ENCODE assay signal across 8 cellular contexts in the genomic region with DNA sequence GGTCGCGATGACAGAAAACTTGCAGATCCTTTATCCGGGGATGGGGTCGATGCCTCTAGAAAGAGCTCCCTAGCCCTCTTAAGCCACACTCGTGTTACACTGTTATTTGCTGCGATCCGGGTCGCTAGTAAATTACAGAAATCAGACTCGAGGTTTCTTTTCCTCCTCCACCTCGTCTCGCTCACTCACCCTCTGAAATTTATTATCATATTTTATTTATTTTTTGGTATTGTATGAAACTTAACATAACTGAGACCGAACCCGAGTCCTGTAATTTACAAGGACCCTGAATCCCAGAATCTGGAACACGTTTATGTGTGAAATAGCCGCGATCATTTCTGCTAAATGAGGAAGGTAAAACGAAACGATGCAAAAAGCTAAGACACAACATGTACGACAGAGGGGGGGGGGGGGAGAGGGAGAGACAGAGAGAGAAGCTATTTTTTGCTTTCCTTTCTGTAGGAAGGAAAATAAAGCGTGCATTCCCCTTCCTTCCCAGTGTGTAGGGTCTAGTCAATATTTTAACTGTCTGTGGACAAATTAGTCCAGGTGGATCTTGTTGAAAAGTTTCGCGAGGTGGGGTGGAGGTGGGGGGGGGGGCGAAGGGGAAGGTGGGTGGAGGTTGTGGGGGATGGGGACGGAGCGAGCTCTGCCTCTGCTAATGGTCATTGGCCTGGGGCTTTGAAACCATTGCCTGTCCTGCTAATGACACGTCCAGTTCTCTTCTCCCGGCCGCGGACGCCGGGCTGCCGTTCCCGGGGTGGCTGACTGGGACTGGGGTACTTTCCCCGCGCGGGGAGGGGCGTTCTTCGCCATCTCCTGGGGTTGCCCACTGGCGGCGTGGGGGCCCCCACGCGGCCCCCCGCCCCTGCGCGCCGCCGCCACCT. TPM values are rescaled to one million over a fixed set of nuclear protein-coding genes. Genes with fewer than 3 reads are reported as not detected.
DNase-seq lines count a peak whose midpoint lies in the region; ATAC-seq lines count a peak whose summit lies in the region.

No MANE protein-coding gene starts in this region.

- no peaks in the 10 kb centered on the region for H3K27me3 ChIP-seq in CD4-positive, CD25-positive, alpha-beta regulatory T cell (ENCODE audit: control insufficient read depth, insufficient read depth, low read length)
- no peaks in the 10 kb centered on the region for H3K27me3 ChIP-seq in right cardiac atrium (ENCODE audit: control insufficient read depth, insufficient read depth)

- H3K4me1 Mint-ChIP-seq in CD4-positive, CD25-positive, alpha-beta regulatory T cell, result peaks cover 10 to 46% (median 31%) of the 10 kb centered on the region in 4 donors

- H3K9me3 Mint-ChIP-seq in CD4-positive, CD25-positive, alpha-beta regulatory T cell, result peaks cover 0 to 1% (median 0%) of the 10 kb centered on the region in 7 donors

- H3K36me3 Mint-ChIP-seq in CD4-positive, CD25-positive, alpha-beta regulatory T cell, result peaks cover 15% of the 10 kb centered on the region

- H3K4me3 ChIP-seq in CD4-positive, CD25-positive, alpha-beta regulatory T cell (ENCODE audit: low read depth, low read length), result peak overlapping the region; percentile 98
- H3K4me3 ChIP-seq in right cardiac atrium (ENCODE audit: low read length), result peak overlapping the region; percentile 98

- peak; percentile 55 to 58 (median 55) for DNase-seq in CD4-positive, CD25-positive, alpha-beta regulatory T cell
- DNase-seq in T follicular helper cell (ENCODE audit: low read depth), result peak; percentile 26
- peak in 47 of 56 donors; percentile 3 to 70 (median 29) for DNase-seq in amygdala (lab: John Stamatoyannopoulos, UW)
- DNase-seq in right cardiac atrium, result peak; percentile 64 to 84 (median 81)
- peak; percentile 87 for DNase-seq in posterior vena cava (ENCODE audit: low spot score)

- H3K4me3 Mint-ChIP-seq in CD4-positive, CD25-positive, alpha-beta regulatory T cell, result peak overlapping the region; percentile 91 to 100 (median 98)

- H3K36me3 ChIP-seq in CD4-positive, CD25-positive, alpha-beta regulatory T cell (ENCODE audit: control insufficient read depth, insufficient read depth, low read length), result no peaks in the 10 kb centered on the region

- no peaks in the 10 kb centered on the region for H3K9me3 ChIP-seq in CD4-positive, CD25-positive, alpha-beta regulatory T cell (ENCODE audit: control insufficient read depth in 2 of 2, low read length in 2 of 2)
- no peaks in the 10 kb centered on the region for H3K9me3 ChIP-seq in right cardiac atrium (ENCODE audit: control insufficient read depth, low read length)

- under 1% methylated on average over 47 of the region's 47 CpGs for WGBS in right cardiac atrium

- no peak for ATAC-seq in CD4-positive, CD25-positive, alpha-beta regulatory T cell (ENCODE audit: low read depth in 2 of 2)
- ATAC-seq in HG03432 (IDR thresholded peaks at IDR 0.05; ENCODE audit: unreplicated experiment) (peak; percentile 8), right cardiac atrium (peak; percentile 13 to 23), GM19463 (IDR thresholded peaks at IDR 0.05; ENCODE audit: unreplicated experiment) (no peak), GM21528 (IDR thresholded peaks at IDR 0.05; ENCODE audit: low FRiP score, unreplicated experiment) (no peak)

- H3K4me1 ChIP-seq in CD4-positive, CD25-positive, alpha-beta regulatory T cell (ENCODE audit: control insufficient read depth, insufficient read depth, low read length, poor library complexity, severe bottlenecking), result peaks cover 21% of the 10 kb centered on the region
- H3K4me1 ChIP-seq in right cardiac atrium (ENCODE audit: control insufficient read depth, insufficient read depth, low read length), result peaks cover 1% of the 10 kb centered on the region

- peak overlapping the region; percentile 81 for H3K27ac ChIP-seq in CD4-positive, CD25-positive, alpha-beta regulatory T cell (ENCODE audit: insufficient read depth, low read length, poor library complexity, severe bottlenecking)
- peak overlapping the region; percentile 89 for H3K27ac ChIP-seq in right cardiac atrium (ENCODE audit: low read length)

- peak overlapping the region; percentile 92 to 95 (median 93) for H3K27ac Mint-ChIP-seq in CD4-positive, CD25-positive, alpha-beta regulatory T cell

- peaks cover 5% of the 10 kb centered on the region for H3K27me3 Mint-ChIP-seq in CD4-positive, CD25-positive, alpha-beta regulatory T cell

- intact Hi-C loops in right cardiac atrium (cut with DNase I) (loop anchor here in 3 of 4 donors (5.0 to 10.0 kb wide), 2 partner anchors 92 to 280 kb away; no protein-coding TSS in a partner anchor), posterior vena cava (cut with DNase I) (loop anchor here in 1 of 2 donors (1.0 kb wide), 1 partner anchor 41 kb away; no protein-coding TSS in a partner anchor)

RNA-seq across cellular contexts. Expression of gene BBX, which starts 1.7 kb away (rescaled TPM):
- total RNA-seq in CD4-positive, CD25-positive, alpha-beta regulatory T cell, result 96.2 TPM
- polyA plus RNA-seq in CD4-positive, CD25-positive, alpha-beta regulatory T cell, result 10 to 100 TPM; 62.1 to 86.8 (median 78.8) TPM
- total RNA-seq in right cardiac atrium (10 to 100 TPM; 44.6 to 57.1 (median 50.0) TPM), posterior vena cava (10 to 100 TPM; 62.4 to 66.6 TPM)
- polyA plus RNA-seq in right cardiac atrium, result 10.6 TPM

Comparison
In these comparisons a context has a peak if more than half of its experiments do, and no peak if none do; other contexts are left out.
1. ATAC-seq: peak in HG03432 (single experiment) and right cardiac atrium (2 of 2); none in CD4-positive, CD25-positive, alpha-beta regulatory T cell (0 of 2), GM19463 (single experiment) and GM21528 (single experiment).
2. DNase-seq: peak in every context shown above with its lines; median percentile 87 in posterior vena cava; 81 in right cardiac atrium; 55 in CD4-positive, CD25-positive, alpha-beta regulatory T cell; 29 in amygdala; 26 in T follicular helper cell.